In the genomic region with DNA sequence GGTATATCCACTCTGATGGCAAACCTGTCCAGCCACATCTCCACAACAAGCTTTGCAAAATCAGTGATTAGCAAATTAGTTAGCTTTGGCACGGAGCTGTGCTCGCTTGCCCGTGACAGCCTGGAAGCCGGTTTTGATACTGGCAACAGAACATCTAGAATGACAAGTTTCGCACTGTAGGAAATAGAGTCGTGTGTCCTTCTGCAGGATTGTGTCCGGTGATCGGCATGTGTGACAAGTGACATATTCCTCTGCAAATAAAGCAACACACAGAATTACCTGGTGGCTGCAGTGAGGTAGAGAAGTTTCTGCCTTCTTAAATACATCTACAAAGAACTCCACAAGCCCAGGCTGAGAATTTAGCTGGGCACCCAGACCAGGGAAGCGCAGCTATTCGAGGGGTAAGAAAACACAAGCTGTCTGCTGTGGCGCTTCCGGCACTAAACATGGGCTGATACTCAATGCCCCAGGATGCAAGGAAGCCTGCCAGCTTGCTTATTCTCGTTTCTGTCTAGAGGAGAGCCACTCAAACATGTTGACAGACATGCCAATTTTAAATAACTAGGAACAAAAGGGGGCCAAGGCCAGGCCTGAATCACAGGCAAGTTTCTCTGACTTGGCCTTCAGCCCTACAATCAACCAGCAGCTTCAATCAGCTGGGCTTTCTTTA, we compare ENCODE assay signal across 11 cellular contexts. TPM values are rescaled to one million over a fixed set of nuclear protein-coding genes. Genes with fewer than 3 reads are reported as not detected.
DNase-seq lines count a peak whose midpoint lies in the region; ATAC-seq and TF ChIP-seq lines count a peak whose summit lies in the region.
"Had no signal": no experiment of that assay in that cellular context is flagged by ENCODE, and none has a peak within 500 bp of the region (broad histone marks: within the 10 kb centered on the region; RNA-seq: fewer than 3 reads in every experiment).

No MANE protein-coding gene starts in this region.

- TF ChIP-seq CTCF in neural crest cell (conservative IDR thresholded peaks at IDR 0.05) (no peak), omental fat pad (IDR thresholded peaks at IDR 0.05) (no peak)

- H3K27me3 Mint-ChIP-seq in neural crest cell (ENCODE audit: low read depth): no peaks in the 10 kb centered on the region
- no peaks in the 10 kb centered on the region for H3K27me3 Mint-ChIP-seq in activated T-helper 1 cell treated with anti-CD3 and anti-CD28 coated beads, Interleukin-12 subunit alpha, Interleukin-12 subunit beta, Interleukin-2, Interleukin-4 antibody, amounts not matched to agents 30 ng/mL and 10 ng/mL and 1 ng/mL, durations not matched to agents 14 hours and 24 hours and 36 hours (ENCODE audit: insufficient read depth)

- DNase-seq in DMS 273 (lab: John Stamatoyannopoulos, UW; ENCODE audit: unreplicated experiment): peak; percentile 28
- no peak for DNase-seq in DMS 273 treated with DMSO at 0.1 percent for 48 hours (lab: John Stamatoyannopoulos, UW)
- peak; percentile 90 for DNase-seq in NCI-H2029 treated with DMSO at 0.1 percent for 48 hours (lab: John Stamatoyannopoulos, UW)
- DNase-seq in cerebellar cortex (ENCODE audit: low spot score): peak; percentile 51
- no peak for DNase-seq in neural crest cell (ENCODE audit: low read depth, low spot score)
- DNase-seq in activated T-helper 1 cell treated with anti-CD3 and anti-CD28 coated beads, Interleukin-12 subunit alpha, Interleukin-12 subunit beta, Interleukin-2, Interleukin-4 antibody, amounts not matched to agents 30 ng/mL and 10 ng/mL and 1 ng/mL, durations not matched to agents 14 hours and 24 hours and 36 hours (ENCODE audit: low spot score): no peak
- no peak for DNase-seq in omental fat pad (ENCODE audit: low spot score)
- DNase-seq: NK-92 treated with Interleukin-12 subunit alpha and Interleukin-12 subunit beta, amount 100 ng/mL, for 24 hours; stimulated activated CD4-positive, alpha-beta T cell treated with anti-CD3 and anti-CD28 coated beads, Interleukin-12 subunit alpha, Interleukin-12 subunit beta, amount 100 ng/mL, for 4 hours; T-helper 1 cell had no signal

- ATAC-seq in GM21619 (IDR thresholded peaks at IDR 0.05; ENCODE audit: unreplicated experiment): no peak
- no peak for ATAC-seq in omental fat pad (ENCODE audit: low FRiP score)

- intact Hi-C loops in activated T-helper 1 cell treated with anti-CD3 and anti-CD28 coated beads, Interleukin-12 subunit alpha, Interleukin-12 subunit beta, Interleukin-2, Interleukin-4 antibody, amounts not matched to agents 30 ng/mL and 10 ng/mL and 1 ng/mL, durations not matched to agents 14 hours and 24 hours and 36 hours (cut with micrococcal nuclease): no loop called here

- peak overlapping the region; percentile 13 for H3K4me3 Mint-ChIP-seq in neural crest cell
- no peak overlapping the region for H3K4me3 Mint-ChIP-seq in activated T-helper 1 cell treated with anti-CD3 and anti-CD28 coated beads, Interleukin-12 subunit alpha, Interleukin-12 subunit beta, Interleukin-2, Interleukin-4 antibody, amounts not matched to agents 30 ng/mL and 10 ng/mL and 1 ng/mL, durations not matched to agents 14 hours and 24 hours and 36 hours

- H3K36me3 Mint-ChIP-seq in neural crest cell (ENCODE audit: low read depth): peaks cover 48% of the 10 kb centered on the region
- peaks cover 56% of the 10 kb centered on the region for H3K36me3 Mint-ChIP-seq in activated T-helper 1 cell treated with anti-CD3 and anti-CD28 coated beads, Interleukin-12 subunit alpha, Interleukin-12 subunit beta, Interleukin-2, Interleukin-4 antibody, amounts not matched to agents 30 ng/mL and 10 ng/mL and 1 ng/mL, durations not matched to agents 14 hours and 24 hours and 36 hours (ENCODE audit: low read depth)

- no peaks in the 10 kb centered on the region for H3K9me3 Mint-ChIP-seq in neural crest cell
- no peaks in the 10 kb centered on the region for H3K9me3 Mint-ChIP-seq in activated T-helper 1 cell treated with anti-CD3 and anti-CD28 coated beads, Interleukin-12 subunit alpha, Interleukin-12 subunit beta, Interleukin-2, Interleukin-4 antibody, amounts not matched to agents 30 ng/mL and 10 ng/mL and 1 ng/mL, durations not matched to agents 14 hours and 24 hours and 36 hours

- H3K4me1 Mint-ChIP-seq in neural crest cell: no peaks in the 10 kb centered on the region
- peaks cover 9% of the 10 kb centered on the region for H3K4me1 Mint-ChIP-seq in activated T-helper 1 cell treated with anti-CD3 and anti-CD28 coated beads, Interleukin-12 subunit alpha, Interleukin-12 subunit beta, Interleukin-2, Interleukin-4 antibody, amounts not matched to agents 30 ng/mL and 10 ng/mL and 1 ng/mL, durations not matched to agents 14 hours and 24 hours and 36 hours (ENCODE audit: low read depth)

- peak overlapping the region; percentile 52 for H3K27ac Mint-ChIP-seq in neural crest cell (ENCODE audit: unreplicated experiment)
- H3K27ac Mint-ChIP-seq in activated T-helper 1 cell treated with anti-CD3 and anti-CD28 coated beads, Interleukin-12 subunit alpha, Interleukin-12 subunit beta, Interleukin-2, Interleukin-4 antibody, amounts not matched to agents 30 ng/mL and 10 ng/mL and 1 ng/mL, durations not matched to agents 14 hours and 24 hours and 36 hours: no peak overlapping the region

RNA-seq across cellular contexts. Expression of a gene that starts 22.3 kb away (rescaled TPM):
- total RNA-seq in neural crest cell: 106 and 111 TPM in 2 replicates
- 99.8 and 105 TPM in 2 replicates for total RNA-seq in activated T-helper 1 cell treated with anti-CD3 and anti-CD28 coated beads, Interleukin-12 subunit alpha, Interleukin-12 subunit beta, Interleukin-2, Interleukin-4 antibody, amounts not matched to agents 30 ng/mL and 10 ng/mL and 1 ng/mL, durations not matched to agents 14 hours and 24 hours and 36 hours
- 10 to 100 TPM; 39.2 to 64.8 (median 51.7) TPM for total RNA-seq in omental fat pad

Comparison
In these comparisons a context has a peak if more than half of its experiments do, and no peak if none do; other contexts are left out.
1. DNase-seq: peak in DMS 273 (single experiment), NCI-H2029 treated with DMSO at 0.1 percent for 48 hours (single experiment) and cerebellar cortex (single experiment); none in DMS 273 treated with DMSO at 0.1 percent for 48 hours (single experiment), neural crest cell (single experiment), activated T-helper 1 cell treated with anti-CD3 and anti-CD28 coated beads, Interleukin-12 subunit alpha, Interleukin-12 subunit beta, Interleukin-2, Interleukin-4 antibody, amounts not matched to agents 30 ng/mL and 10 ng/mL and 1 ng/mL, durations not matched to agents 14 hours and 24 hours and 36 hours (single experiment) and omental fat pad (single experiment).